Comparison of ENCODE assay signal across 8 cellular contexts in genomic region chr11:19432370-19433163, GRCh38.
DNase-seq lines count a peak whose midpoint lies in the region; ATAC-seq and TF ChIP-seq lines count a peak whose summit lies in the region.

No MANE protein-coding gene starts in this region.

- CTCF ChIA-PET in AG04449 (lab: Yijun Ruan, JAX): interaction anchor here (0.6 to 1.3 kb wide), 3 partner anchors 9 to 173 kb away, joined by 3 read pairs; no protein-coding TSS in a partner anchor

- WGBS in transverse colon (ENCODE audit: low coverage in 1 of 2), 2 donors: 39 to 57% methylated on average over 1 to 3 of the region's 3 CpGs

- POLR2A ChIA-PET in AG04449 (lab: Yijun Ruan, JAX): interaction anchor here (1.4 kb wide), 1 partner anchor 10 kb away, joined by 5 read pairs; no protein-coding TSS in a partner anchor

- DNase-seq in AG04449 (ENCODE audit: low read depth, low spot score): peak; percentile 69
- peak; percentile 18 for DNase-seq in GM19240 (ENCODE audit: insufficient read length, low spot score)
- DNase-seq in astrocyte of the hippocampus (ENCODE audit: low read depth, low spot score): peak; percentile 88
- peak; percentile 43 for DNase-seq in transverse colon
- no peak for DNase-seq in KG1 (lab: John Stamatoyannopoulos, UW)
- no peak for DNase-seq in head of caudate nucleus
- no peak for DNase-seq in NCI-H748 (lab: John Stamatoyannopoulos, UW; ENCODE audit: unreplicated experiment)

- no peak for TF ChIP-seq EP300 in transverse colon (IDR thresholded peaks at IDR 0.05; ENCODE audit: low read depth)

- TF ChIP-seq CTCF in AG04449 (IDR thresholded peaks at IDR 0.05; ENCODE audit: insufficient read depth, low read length, missing control alignments): no peak
- no peak for TF ChIP-seq CTCF in transverse colon (IDR thresholded peaks at IDR 0.05)

- intact Hi-C loops in transverse colon (cut with DNase I; ENCODE audit: low total_unique reads): no loop called here
- intact Hi-C loops in head of caudate nucleus (cut with DNase I): no loop called here

- in situ Hi-C loops in transverse colon (cut with MboI; ENCODE audit: low pct_ligation_motif_present in 1 of 4, low pct_unique_long_range_greater_than_20kb in 1 of 4, low sequenced_read_pairs in 3 of 4): no loop called here

- H3K4me3 ChIP-seq in AG04449 (ENCODE audit: low read depth, low read length) (no peak overlapping the region), transverse colon (no peak overlapping the region)

- H3K9me3 ChIP-seq in transverse colon: no peaks in the 10 kb centered on the region

- H3K27me3 ChIP-seq in transverse colon: peaks cover 15% of the 10 kb centered on the region

- peak overlapping the region; percentile 14 to 64 (median 46) for H3K27ac ChIP-seq in transverse colon

- no peaks in the 10 kb centered on the region for H3K4me1 ChIP-seq in transverse colon

- no peaks in the 10 kb centered on the region for H3K36me3 ChIP-seq in transverse colon

- ATAC-seq in HG03103 (IDR thresholded peaks at IDR 0.05; ENCODE audit: low read depth, unreplicated experiment): peak; percentile 44

- no peak for TF ChIP-seq POLR2A in transverse colon (IDR thresholded peaks at IDR 0.05)

Comparison
In these comparisons a context has a peak if more than half of its experiments do, and no peak if none do; other contexts are left out.
1. DNase-seq: peak in AG04449 (single experiment), GM19240 (single experiment), astrocyte of the hippocampus (single experiment) and transverse colon (single experiment); none in KG1 (single experiment), head of caudate nucleus (0 of 42) and NCI-H748 (single experiment).